In the genomic region with DNA sequence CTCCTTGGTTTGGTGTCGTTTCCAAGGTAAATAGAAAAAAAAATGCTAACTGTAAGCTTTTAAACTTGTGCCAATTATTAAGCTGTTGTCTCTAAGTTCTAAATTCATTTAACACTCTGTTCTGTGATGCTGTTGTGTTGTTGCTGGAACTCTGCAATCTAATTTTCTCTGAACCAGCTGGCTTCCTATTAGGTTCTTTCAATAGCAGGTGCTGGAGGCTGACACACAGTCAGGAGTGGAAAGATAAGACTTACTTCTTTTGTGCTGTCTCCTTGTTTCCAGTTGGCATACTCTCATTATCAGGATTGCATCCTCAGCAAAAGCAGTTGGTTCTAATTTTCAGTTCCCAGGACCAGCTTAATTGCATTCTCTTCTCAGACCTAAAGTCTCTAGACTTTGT, we compare ENCODE assay signal across 23 cellular contexts.
"Had no signal": no experiment of that assay in that cellular context is flagged by ENCODE, and none has a peak within 500 bp of the region (broad histone marks: within the 10 kb centered on the region; RNA-seq: fewer than 3 reads in every experiment).

No MANE protein-coding gene starts in this region.

- H3K27ac Mint-ChIP-seq: activated B cell treated with CpG ODN at 0.5 μM for 24 hours; activated CD4-positive, alpha-beta T cell treated with anti-CD3 and anti-CD28 coated beads for 36 hours; activated naive CD8-positive, alpha-beta T cell; activated T-helper 2 cell treated with anti-CD3 and anti-CD28 coated beads, Interferon-gamma antibody, Interleukin-2, Interleukin-4, amounts not matched to agents 10 μg/mL and 5 μg/mL and 100 μg/mL, durations not matched to agents 14 hours and 24 hours and 36 hours; effector memory CD8-positive, alpha-beta T cell; immature natural killer cell; naive thymus-derived CD4-positive, alpha-beta T cell; stimulated activated naive CD8-positive, alpha-beta T cell treated with anti-CD3 and anti-CD28 coated beads, Interleukin-15, amount 100 ng/mL, for 72 hours had no signal

- H3K27me3 Mint-ChIP-seq: activated B cell treated with CpG ODN at 0.5 μM for 24 hours; activated CD4-positive, alpha-beta T cell treated with anti-CD3 and anti-CD28 coated beads for 36 hours; activated naive CD8-positive, alpha-beta T cell; effector memory CD8-positive, alpha-beta T cell; naive thymus-derived CD4-positive, alpha-beta T cell; stimulated activated naive CD8-positive, alpha-beta T cell treated with anti-CD3 and anti-CD28 coated beads, Interleukin-15, amount 100 ng/mL, for 72 hours had no signal

- H3K36me3 Mint-ChIP-seq: activated naive CD8-positive, alpha-beta T cell; naive thymus-derived CD4-positive, alpha-beta T cell had no signal

- H3K4me3 ChIP-seq: adrenal gland, colonic mucosa, dorsolateral prefrontal cortex, hepatocyte, lung, ovary, tibial artery had no signal

- H3K4me1 Mint-ChIP-seq: activated B cell treated with CpG ODN at 0.5 μM for 24 hours; activated CD4-positive, alpha-beta T cell treated with anti-CD3 and anti-CD28 coated beads for 36 hours; immature natural killer cell; naive thymus-derived CD4-positive, alpha-beta T cell; stimulated activated naive CD8-positive, alpha-beta T cell treated with anti-CD3 and anti-CD28 coated beads, Interleukin-15, amount 100 ng/mL, for 72 hours had no signal

- H3K4me3 Mint-ChIP-seq: activated B cell treated with CpG ODN at 0.5 μM for 24 hours; activated CD4-positive, alpha-beta T cell treated with anti-CD3 and anti-CD28 coated beads for 36 hours; activated naive CD8-positive, alpha-beta T cell; activated T-cell treated with anti-CD3 and anti-CD28 coated beads, Interleukin-2, amount 50 U/mL, for 4 hours; effector memory CD8-positive, alpha-beta T cell; immature natural killer cell; naive thymus-derived CD4-positive, alpha-beta T cell; stimulated activated naive CD8-positive, alpha-beta T cell treated with anti-CD3 and anti-CD28 coated beads, Interleukin-15, amount 100 ng/mL, for 72 hours had no signal

- DNase-seq: activated B cell treated with CpG ODN at 0.5 μM for 24 hours; activated CD4-positive, alpha-beta T cell treated with anti-CD3 and anti-CD28 coated beads for 36 hours; activated CD4-positive, alpha-beta T cell treated with anti-CD3 and anti-CD28 coated beads, Interleukin-2, amount 50 U/mL, for 48 hours; activated CD8-positive, alpha-beta memory T cell treated with anti-CD3 and anti-CD28 coated beads, Interleukin-2, amount 50 U/mL, for 48 hours; activated naive CD4-positive, alpha-beta T cell; activated T-cell treated with anti-CD3 and anti-CD28 coated beads, Interleukin-2, amount 50 U/mL, for 4 hours; central memory CD4-positive, alpha-beta T cell; colonic mucosa; dorsolateral prefrontal cortex; effector memory CD8-positive, alpha-beta T cell; foreskin melanocyte; immature natural killer cell; naive thymus-derived CD4-positive, alpha-beta T cell; ovary; right cardiac atrium; stimulated activated CD4-positive, alpha-beta T cell treated with anti-CD3 and anti-CD28 coated beads, Interleukin-1b, Interleukin-23, amount 100 ng/mL, for 48 hours; stimulated activated naive CD8-positive, alpha-beta T cell treated with anti-CD3 and anti-CD28 coated beads, Interleukin-15, amount 100 ng/mL, for 72 hours; tibial artery had no signal
